Comparison of ENCODE assay signal across 15 cellular contexts in the genomic region with DNA sequence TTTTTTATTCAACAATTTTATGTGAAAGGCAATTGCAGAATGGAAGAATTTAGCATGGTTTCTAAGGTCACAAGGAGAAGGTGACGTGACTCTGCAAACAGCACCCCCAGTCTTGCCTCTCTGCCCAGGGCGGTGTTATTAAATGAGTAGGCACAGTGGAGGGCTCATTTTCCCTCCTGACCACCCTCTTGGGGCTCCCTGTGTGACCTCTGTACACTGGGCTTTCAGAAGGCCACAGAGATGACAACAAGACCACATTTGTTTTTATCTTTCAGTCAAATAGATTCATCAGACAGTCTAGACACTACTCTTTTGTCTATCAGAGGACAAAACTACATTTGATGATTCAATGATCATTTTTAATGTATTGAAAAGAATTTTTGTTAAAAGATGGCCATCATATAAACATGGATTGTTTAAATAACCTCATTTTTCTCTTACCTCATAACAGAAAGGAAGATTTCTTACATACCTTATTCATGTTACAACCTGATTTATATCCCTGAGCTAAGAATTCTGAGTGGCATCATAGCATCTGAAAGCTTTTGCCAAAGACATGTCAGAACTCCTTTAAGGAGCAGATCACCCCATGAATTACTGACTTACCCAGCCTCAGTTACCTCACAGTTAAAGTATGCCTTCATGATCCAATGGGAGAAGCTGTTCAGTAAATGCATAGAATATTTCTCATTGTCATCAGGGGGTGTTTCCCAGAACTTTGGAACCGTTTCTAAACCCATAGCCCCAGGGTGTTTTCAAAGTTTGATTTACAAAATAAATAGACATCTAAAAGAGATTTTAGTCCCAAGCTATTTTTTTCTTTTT.
DNase-seq lines count a peak whose midpoint lies in the region; ATAC-seq lines count a peak whose summit lies in the region.
"Had no signal": no experiment of that assay in that cellular context is flagged by ENCODE, and none has a peak within 500 bp of the region (broad histone marks: within the 10 kb centered on the region; RNA-seq: fewer than 3 reads in every experiment).

No MANE protein-coding gene starts in this region.

- ATAC-seq in T-helper 17 cell: no peak
- no peak for ATAC-seq in HG03520 (IDR thresholded peaks at IDR 0.05; ENCODE audit: unreplicated experiment)
- ATAC-seq in GM19351 (IDR thresholded peaks at IDR 0.05; ENCODE audit: unreplicated experiment): no peak

- no peak overlapping the region for H3K27ac Mint-ChIP-seq in T-helper 17 cell
- H3K27ac Mint-ChIP-seq: activated CD4-positive, alpha-beta memory T cell treated with anti-CD3 and anti-CD28 coated beads for 36 hours; activated naive CD4-positive, alpha-beta T cell treated with anti-CD3 and anti-CD28 coated beads for 36 hours; stimulated activated naive CD8-positive, alpha-beta T cell treated with anti-CD3 and anti-CD28 coated beads, Interleukin-15, Interleukin-2, amounts not matched to agents 100 ng/mL and 50 ng/mL, for 24 hours had no signal

- H3K27me3 Mint-ChIP-seq in T-helper 17 cell: peaks cover 11% of the 10 kb centered on the region
- H3K27me3 Mint-ChIP-seq: activated CD4-positive, alpha-beta memory T cell treated with anti-CD3 and anti-CD28 coated beads for 36 hours had no signal

- DNase-seq in EL (peak; percentile 89), T-helper 17 cell (no peak), foreskin melanocyte (peak; percentile 95), non-pigmented ciliary epithelial cell (ENCODE audit: low read depth) (peak; percentile 37), NCI-H446 (lab: John Stamatoyannopoulos, UW) (no peak), activated gamma-delta T cell (lab: John Stamatoyannopoulos, UW) (no peak)
- DNase-seq: activated CD4-positive, alpha-beta memory T cell treated with anti-CD3 and anti-CD28 coated beads for 36 hours; activated naive CD4-positive, alpha-beta T cell treated with anti-CD3 and anti-CD28 coated beads for 36 hours; KBM-7; stimulated activated CD4-positive, alpha-beta T cell treated with anti-CD3 and anti-CD28 coated beads, Interleukin-4, amount 100 ng/mL, for 4 hours; T-helper 2 cell had no signal

- no peaks in the 10 kb centered on the region for H3K4me1 Mint-ChIP-seq in T-helper 17 cell

- no peaks in the 10 kb centered on the region for H3K9me3 ChIP-seq in T-helper 17 cell (ENCODE audit: control insufficient read depth, low read length, poor library complexity, severe bottlenecking)
- H3K9me3 ChIP-seq: BLaER1 had no signal

- H3K4me3 Mint-ChIP-seq in T-helper 17 cell: peak overlapping the region; percentile 21
- H3K4me3 Mint-ChIP-seq: activated CD4-positive, alpha-beta memory T cell treated with anti-CD3 and anti-CD28 coated beads for 36 hours; activated naive CD4-positive, alpha-beta T cell treated with anti-CD3 and anti-CD28 coated beads for 36 hours; stimulated activated naive CD8-positive, alpha-beta T cell treated with anti-CD3 and anti-CD28 coated beads, Interleukin-15, Interleukin-2, amounts not matched to agents 100 ng/mL and 50 ng/mL, for 24 hours had no signal

- no peaks in the 10 kb centered on the region for H3K36me3 Mint-ChIP-seq in T-helper 17 cell (ENCODE audit: low read depth)
- H3K36me3 Mint-ChIP-seq: activated CD4-positive, alpha-beta memory T cell treated with anti-CD3 and anti-CD28 coated beads for 36 hours had no signal

Comparison
In these comparisons a context has a peak if more than half of its experiments do, and no peak if none do; other contexts are left out.
1. DNase-seq: peak in EL (single experiment), foreskin melanocyte (single experiment) and non-pigmented ciliary epithelial cell (single experiment); none in T-helper 17 cell (0 of 3), NCI-H446 (0 of 2) and activated gamma-delta T cell (single experiment).